16 cellular contexts compared by ENCODE assay signal in genomic region chr22:47598864-47599263, GRCh38.
DNase-seq lines count a peak whose midpoint lies in the region; ATAC-seq and TF ChIP-seq lines count a peak whose summit lies in the region.
"Had no signal": no experiment of that assay in that cellular context is flagged by ENCODE, and none has a peak within 500 bp of the region (broad histone marks: within the 10 kb centered on the region; RNA-seq: fewer than 3 reads in every experiment).

No MANE protein-coding gene starts in this region.

- peak; percentile 33 for DNase-seq in activated CD8-positive, alpha-beta memory T cell treated with anti-CD3 and anti-CD28 coated beads for 24 hours
- DNase-seq in activated CD8-positive, alpha-beta memory T cell treated with anti-CD3 and anti-CD28 coated beads, Interleukin-2, amount 50 U/mL, for 4 hours, result no peak
- DNase-seq in chondrocyte (ENCODE audit: low spot score) (peak; percentile 32), osteocyte (ENCODE audit: extremely low spot score, unreplicated experiment) (peak; percentile 56), type B pancreatic cell (ENCODE audit: extremely low spot score, unreplicated experiment) (peak; percentile 22)
- no peak for DNase-seq in stimulated activated naive CD8-positive, alpha-beta T cell treated with anti-CD3 and anti-CD28 coated beads, Interleukin-15, amount 100 ng/mL, for 72 hours
- DNase-seq: AML-193; Caco-2; CD4-positive, alpha-beta T cell; GOT3; H7; HFFc6 had no signal

- peak overlapping the region; percentile 32 for H3K27ac Mint-ChIP-seq in chondrocyte (ENCODE audit: unreplicated experiment)
- H3K27ac Mint-ChIP-seq in osteocyte (ENCODE audit: unreplicated experiment), result no peak overlapping the region
- H3K27ac Mint-ChIP-seq in type B pancreatic cell, result no peak overlapping the region
- no peak overlapping the region for H3K27ac Mint-ChIP-seq in stimulated activated naive CD8-positive, alpha-beta T cell treated with anti-CD3 and anti-CD28 coated beads, Interleukin-15, amount 100 ng/mL, for 72 hours
- H3K27ac Mint-ChIP-seq: CD4-positive, alpha-beta T cell; HFFc6 had no signal

- no peaks in the 10 kb centered on the region for H3K36me3 Mint-ChIP-seq in chondrocyte (ENCODE audit: low read depth)
- peaks cover 2% of the 10 kb centered on the region for H3K36me3 Mint-ChIP-seq in osteocyte (ENCODE audit: unreplicated experiment)
- H3K36me3 Mint-ChIP-seq in type B pancreatic cell, result no peaks in the 10 kb centered on the region

- H3K9me3 Mint-ChIP-seq in chondrocyte (ENCODE audit: low read depth), result peaks cover 21% of the 10 kb centered on the region
- H3K9me3 Mint-ChIP-seq in osteocyte (ENCODE audit: unreplicated experiment), result peaks cover 40% of the 10 kb centered on the region
- no peaks in the 10 kb centered on the region for H3K9me3 Mint-ChIP-seq in type B pancreatic cell
- no peaks in the 10 kb centered on the region for H3K9me3 Mint-ChIP-seq in stimulated activated naive CD8-positive, alpha-beta T cell treated with anti-CD3 and anti-CD28 coated beads, Interleukin-15, amount 100 ng/mL, for 72 hours
- H3K9me3 Mint-ChIP-seq: CD4-positive, alpha-beta T cell had no signal

- TF ChIP-seq CTCF in chondrocyte (IDR thresholded peaks at IDR 0.05), result no peak
- no peak for TF ChIP-seq CTCF in osteocyte (IDR thresholded peaks at IDR 0.05)
- no peak for TF ChIP-seq CTCF in type B pancreatic cell (conservative IDR thresholded peaks at IDR 0.05)

- H3K27me3 Mint-ChIP-seq in chondrocyte (ENCODE audit: low read depth) (no peaks in the 10 kb centered on the region), osteocyte (ENCODE audit: unreplicated experiment) (no peaks in the 10 kb centered on the region), type B pancreatic cell (no peaks in the 10 kb centered on the region)
- peaks cover 23% of the 10 kb centered on the region for H3K27me3 Mint-ChIP-seq in stimulated activated naive CD8-positive, alpha-beta T cell treated with anti-CD3 and anti-CD28 coated beads, Interleukin-15, amount 100 ng/mL, for 72 hours

- H3K4me1 Mint-ChIP-seq in chondrocyte (ENCODE audit: low read depth) (no peaks in the 10 kb centered on the region), osteocyte (ENCODE audit: unreplicated experiment) (no peaks in the 10 kb centered on the region), type B pancreatic cell (ENCODE audit: unreplicated experiment) (no peaks in the 10 kb centered on the region)
- no peaks in the 10 kb centered on the region for H3K4me1 Mint-ChIP-seq in stimulated activated naive CD8-positive, alpha-beta T cell treated with anti-CD3 and anti-CD28 coated beads, Interleukin-15, amount 100 ng/mL, for 72 hours

- no peak for ATAC-seq in GM19035 (IDR thresholded peaks at IDR 0.05; ENCODE audit: unreplicated experiment)
- no peak for ATAC-seq in stimulated activated naive CD8-positive, alpha-beta T cell treated with anti-CD3 and anti-CD28 coated beads, Interleukin-15, amount 100 ng/mL, for 72 hours
- no peak for ATAC-seq in HG03159 (IDR thresholded peaks at IDR 0.05; ENCODE audit: unreplicated experiment)
- ATAC-seq: A549, HCT116 had no signal

- H3K4me3 Mint-ChIP-seq in chondrocyte (ENCODE audit: unreplicated experiment) (no peak overlapping the region), osteocyte (ENCODE audit: unreplicated experiment) (no peak overlapping the region), type B pancreatic cell (no peak overlapping the region)
- H3K4me3 Mint-ChIP-seq in stimulated activated naive CD8-positive, alpha-beta T cell treated with anti-CD3 and anti-CD28 coated beads, Interleukin-15, amount 100 ng/mL, for 72 hours, result no peak overlapping the region
- H3K4me3 Mint-ChIP-seq: CD4-positive, alpha-beta T cell; HFFc6 had no signal

Comparison
In these comparisons a context has a peak if more than half of its experiments do, and no peak if none do; other contexts are left out.
1. DNase-seq: peak in activated CD8-positive, alpha-beta memory T cell treated with anti-CD3 and anti-CD28 coated beads for 24 hours (single experiment), chondrocyte (single experiment), osteocyte (single experiment) and type B pancreatic cell (single experiment); none in activated CD8-positive, alpha-beta memory T cell treated with anti-CD3 and anti-CD28 coated beads, Interleukin-2, amount 50 U/mL, for 4 hours (single experiment) and stimulated activated naive CD8-positive, alpha-beta T cell treated with anti-CD3 and anti-CD28 coated beads, Interleukin-15, amount 100 ng/mL, for 72 hours (0 of 2).